In the genomic region with DNA sequence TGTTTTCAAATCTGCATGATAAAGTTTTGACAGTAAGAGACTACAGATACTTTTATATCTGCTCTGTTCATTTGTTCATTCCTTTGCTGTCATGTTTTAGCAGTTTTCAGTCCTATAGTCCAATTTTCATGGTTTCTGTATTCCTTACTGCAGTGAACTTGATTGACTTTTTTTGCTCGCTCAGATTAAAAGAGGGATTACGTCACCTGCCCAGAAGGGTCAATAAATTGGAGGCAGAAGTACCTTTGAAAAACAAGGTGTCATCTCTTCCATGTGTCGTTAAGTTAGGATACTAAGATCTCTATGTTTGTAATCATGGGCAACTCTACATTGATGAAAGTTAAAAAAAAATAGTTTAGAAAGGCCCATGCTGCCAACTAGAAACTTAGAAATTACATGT, we compare ENCODE assay signal across 35 cellular contexts.
"Had no signal": no experiment of that assay in that cellular context is flagged by ENCODE, and none has a peak within 500 bp of the region (broad histone marks: within the 10 kb centered on the region; RNA-seq: fewer than 3 reads in every experiment).

No MANE protein-coding gene starts in this region.

- H3K4me3 ChIP-seq: MG63 had no signal

- H3K27me3 ChIP-seq: MG63 had no signal

- H3K36me3 ChIP-seq: MG63 had no signal

- H3K9me3 ChIP-seq: MG63 had no signal

- DNase-seq: Karpas-422, Kasumi-1, MG63, MM.1S, MV-4-11, NCI-H1048, NCI-H1092, NCI-H1092 treated with DMSO at 0.1 percent for 48 hours, NCI-H1105, NCI-H1105 treated with DMSO at 0.1 percent for 48 hours, NCI-H1417, NCI-H1417 treated with DMSO at 0.1 percent for 48 hours, NCI-H1436, NCI-H1436 treated with DMSO at 0.1 percent for 48 hours, NCI-H146, NCI-H1694, NCI-H1694 treated with DMSO at 0.1 percent for 48 hours, NCI-H187, NCI-H187 treated with DMSO at 0.1 percent for 48 hours, NCI-H1930, NCI-H2029, NCI-H2029 treated with DMSO at 0.1 percent for 48 hours, NCI-H2081, NCI-H2081 treated with DMSO at 0.1 percent for 48 hours, NCI-H2107, NCI-H2171, NCI-H2171 treated with DMSO at 0.1 percent for 48 hours, NCI-H2227 treated with DMSO at 0.1 percent for 48 hours, NCI-H226, NCI-H345, NCI-H446, NCI-H446 treated with DMSO at 0.1 percent for 48 hours, NCI-H510A, NCI-H510A treated with DMSO at 0.1 percent for 48 hours, NCI-H524 had no signal
